In the genomic region with DNA sequence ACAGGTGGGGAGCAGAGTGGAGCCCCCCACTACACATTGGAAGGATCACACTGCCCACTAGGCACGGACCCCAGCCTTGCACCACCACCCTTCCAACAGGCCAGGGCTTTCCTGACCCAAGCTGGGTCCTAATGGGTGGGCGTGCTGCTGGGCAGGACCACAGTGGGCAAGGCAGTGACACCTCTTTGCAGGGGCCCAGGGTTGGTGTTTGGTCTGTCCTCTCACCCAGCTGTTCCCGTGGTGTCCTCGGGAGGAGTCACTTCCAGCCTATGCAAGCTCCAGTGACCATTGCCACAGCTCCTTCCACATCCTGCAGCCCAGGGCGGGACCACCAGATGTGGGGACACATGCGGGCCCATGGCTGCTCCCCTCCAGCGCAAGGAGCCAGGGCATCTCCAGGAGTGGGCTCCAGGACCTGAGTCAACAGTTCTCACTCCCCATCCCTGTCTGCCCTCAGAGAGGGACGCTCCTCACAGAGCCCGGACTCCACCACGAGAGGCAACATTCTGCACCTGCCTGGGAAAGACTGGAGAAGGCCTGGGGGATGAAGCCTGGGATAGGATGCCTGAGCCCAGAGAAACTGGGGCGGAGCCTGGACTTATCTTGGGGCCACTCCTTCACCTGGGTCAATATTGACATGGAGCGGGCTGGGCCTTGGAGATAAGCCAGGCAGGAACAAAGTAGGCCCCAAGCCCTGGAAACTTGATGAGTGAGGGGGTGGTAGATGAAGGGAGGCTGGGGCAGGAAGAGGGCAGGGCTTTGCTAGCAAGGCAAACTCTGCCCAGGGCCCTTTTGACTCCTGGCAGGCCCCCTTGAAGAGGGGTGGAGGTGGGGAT, we compare ENCODE assay signal across 1 cellular context.
TF ChIP-seq lines count a peak whose summit lies in the region.

No MANE protein-coding gene starts in this region.

TF ChIP-seq in HepG2, 621 proteins besides CTCF, POLR2A, EP300 and RAD21 (continued from another document and continues in another):
- TF ChIP-seq ZNF749 (CRISPR knock-in tag; IDR thresholded peaks at IDR 0.05; ENCODE audit: borderline replicate concordance), result no peak
- TF ChIP-seq ZNF780A (CRISPR knock-in tag; IDR thresholded peaks at IDR 0.05), result 0 out of 2 replicates have a peak, but pooled peaks have one; percentile 26
- no peak for TF ChIP-seq ZMYM3 (CRISPR knock-in tag; IDR thresholded peaks at IDR 0.05)
- no peak for TF ChIP-seq CHD4 (IDR thresholded peaks at IDR 0.05; ENCODE audit: borderline replicate concordance, low read length)
- TF ChIP-seq, protein P1, sequence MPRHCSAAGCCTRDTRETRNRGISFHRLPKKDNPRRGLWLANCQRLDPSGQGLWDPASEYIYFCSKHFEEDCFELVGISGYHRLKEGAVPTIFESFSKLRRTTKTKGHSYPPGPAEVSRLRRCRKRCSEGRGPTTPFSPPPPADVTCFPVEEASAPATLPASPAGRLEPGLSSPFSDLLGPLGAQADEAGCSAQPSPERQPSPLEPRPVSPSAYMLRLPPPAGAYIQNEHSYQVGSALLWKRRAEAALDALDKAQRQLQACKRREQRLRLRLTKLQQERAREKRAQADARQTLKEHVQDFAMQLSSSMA (CRISPR knock-in tag; IDR thresholded peaks at IDR 0.05), result no peak
- no peak for TF ChIP-seq TOPORS (CRISPR knock-in tag; IDR thresholded peaks at IDR 0.05)
- no peak for TF ChIP-seq STAT5B (CRISPR knock-in tag; IDR thresholded peaks at IDR 0.05)
- TF ChIP-seq, protein P2, sequence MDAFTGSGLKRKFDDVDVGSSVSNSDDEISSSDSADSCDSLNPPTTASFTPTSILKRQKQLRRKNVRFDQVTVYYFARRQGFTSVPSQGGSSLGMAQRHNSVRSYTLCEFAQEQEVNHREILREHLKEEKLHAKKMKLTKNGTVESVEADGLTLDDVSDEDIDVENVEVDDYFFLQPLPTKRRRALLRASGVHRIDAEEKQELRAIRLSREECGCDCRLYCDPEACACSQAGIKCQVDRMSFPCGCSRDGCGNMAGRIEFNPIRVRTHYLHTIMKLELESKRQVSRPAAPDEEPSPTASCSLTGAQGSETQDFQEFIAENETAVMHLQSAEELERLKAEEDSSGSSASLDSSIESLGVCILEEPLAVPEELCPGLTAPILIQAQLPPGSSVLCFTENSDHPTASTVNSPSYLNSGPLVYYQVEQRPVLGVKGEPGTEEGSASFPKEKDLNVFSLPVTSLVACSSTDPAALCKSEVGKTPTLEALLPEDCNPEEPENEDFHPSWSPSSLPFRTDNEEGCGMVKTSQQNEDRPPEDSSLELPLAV (CRISPR knock-in tag; conservative IDR thresholded peaks at IDR 0.05; ENCODE audit: low read depth), result no peak
- no peak for TF ChIP-seq PAWR (CRISPR knock-in tag; IDR thresholded peaks at IDR 0.05; ENCODE audit: borderline replicate concordance)
- TF ChIP-seq ZBTB10 (CRISPR knock-in tag; IDR thresholded peaks at IDR 0.05; ENCODE audit: borderline replicate concordance), result no peak
- no peak for TF ChIP-seq SRY (CRISPR knock-in tag; IDR thresholded peaks at IDR 0.05)
- peak; percentile 79 for TF ChIP-seq NCOA2 (CRISPR knock-in tag; IDR thresholded peaks at IDR 0.05)
- no peak for TF ChIP-seq ZNF776 (CRISPR knock-in tag; IDR thresholded peaks at IDR 0.05)
- TF ChIP-seq HDAC2 (CRISPR knock-in tag; IDR thresholded peaks at IDR 0.05), result peak; percentile 72
- TF ChIP-seq PLRG1 (conservative IDR thresholded peaks at IDR 0.05), result no peak
- no peak for TF ChIP-seq MAFG (CRISPR knock-in tag; IDR thresholded peaks at IDR 0.05)
- TF ChIP-seq IRX3 (CRISPR knock-in tag; IDR thresholded peaks at IDR 0.05; ENCODE audit: borderline replicate concordance, low read depth), result no peak
- no peak for TF ChIP-seq ZNF615 (CRISPR knock-in tag; IDR thresholded peaks at IDR 0.05; ENCODE audit: borderline replicate concordance)
- no peak for TF ChIP-seq AHR (CRISPR knock-in tag; IDR thresholded peaks at IDR 0.05)
- no peak for TF ChIP-seq KMT2B (CRISPR knock-in tag; IDR thresholded peaks at IDR 0.05)
- TF ChIP-seq, protein P3, sequence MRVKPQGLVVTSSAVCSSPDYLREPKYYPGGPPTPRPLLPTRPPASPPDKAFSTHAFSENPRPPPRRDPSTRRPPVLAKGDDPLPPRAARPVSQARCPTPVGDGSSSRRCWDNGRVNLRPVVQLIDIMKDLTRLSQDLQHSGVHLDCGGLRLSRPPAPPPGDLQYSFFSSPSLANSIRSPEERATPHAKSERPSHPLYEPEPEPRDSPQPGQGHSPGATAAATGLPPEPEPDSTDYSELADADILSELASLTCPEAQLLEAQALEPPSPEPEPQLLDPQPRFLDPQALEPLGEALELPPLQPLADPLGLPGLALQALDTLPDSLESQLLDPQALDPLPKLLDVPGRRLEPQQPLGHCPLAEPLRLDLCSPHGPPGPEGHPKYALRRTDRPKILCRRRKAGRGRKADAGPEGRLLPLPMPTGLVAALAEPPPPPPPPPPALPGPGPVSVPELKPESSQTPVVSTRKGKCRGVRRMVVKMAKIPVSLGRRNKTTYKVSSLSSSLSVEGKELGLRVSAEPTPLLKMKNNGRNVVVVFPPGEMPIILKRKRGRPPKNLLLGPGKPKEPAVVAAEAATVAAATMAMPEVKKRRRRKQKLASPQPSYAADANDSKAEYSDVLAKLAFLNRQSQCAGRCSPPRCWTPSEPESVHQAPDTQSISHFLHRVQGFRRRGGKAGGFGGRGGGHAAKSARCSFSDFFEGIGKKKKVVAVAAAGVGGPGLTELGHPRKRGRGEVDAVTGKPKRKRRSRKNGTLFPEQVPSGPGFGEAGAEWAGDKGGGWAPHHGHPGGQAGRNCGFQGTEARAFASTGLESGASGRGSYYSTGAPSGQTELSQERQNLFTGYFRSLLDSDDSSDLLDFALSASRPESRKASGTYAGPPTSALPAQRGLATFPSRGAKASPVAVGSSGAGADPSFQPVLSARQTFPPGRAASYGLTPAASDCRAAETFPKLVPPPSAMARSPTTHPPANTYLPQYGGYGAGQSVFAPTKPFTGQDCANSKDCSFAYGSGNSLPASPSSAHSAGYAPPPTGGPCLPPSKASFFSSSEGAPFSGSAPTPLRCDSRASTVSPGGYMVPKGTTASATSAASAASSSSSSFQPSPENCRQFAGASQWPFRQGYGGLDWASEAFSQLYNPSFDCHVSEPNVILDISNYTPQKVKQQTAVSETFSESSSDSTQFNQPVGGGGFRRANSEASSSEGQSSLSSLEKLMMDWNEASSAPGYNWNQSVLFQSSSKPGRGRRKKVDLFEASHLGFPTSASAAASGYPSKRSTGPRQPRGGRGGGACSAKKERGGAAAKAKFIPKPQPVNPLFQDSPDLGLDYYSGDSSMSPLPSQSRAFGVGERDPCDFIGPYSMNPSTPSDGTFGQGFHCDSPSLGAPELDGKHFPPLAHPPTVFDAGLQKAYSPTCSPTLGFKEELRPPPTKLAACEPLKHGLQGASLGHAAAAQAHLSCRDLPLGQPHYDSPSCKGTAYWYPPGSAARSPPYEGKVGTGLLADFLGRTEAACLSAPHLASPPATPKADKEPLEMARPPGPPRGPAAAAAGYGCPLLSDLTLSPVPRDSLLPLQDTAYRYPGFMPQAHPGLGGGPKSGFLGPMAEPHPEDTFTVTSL (CRISPR knock-in tag; IDR thresholded peaks at IDR 0.05; ENCODE audit: borderline replicate concordance), result no peak
- TF ChIP-seq CCDC6 (CRISPR knock-in tag; IDR thresholded peaks at IDR 0.05), result no peak
- TF ChIP-seq, protein P4, sequence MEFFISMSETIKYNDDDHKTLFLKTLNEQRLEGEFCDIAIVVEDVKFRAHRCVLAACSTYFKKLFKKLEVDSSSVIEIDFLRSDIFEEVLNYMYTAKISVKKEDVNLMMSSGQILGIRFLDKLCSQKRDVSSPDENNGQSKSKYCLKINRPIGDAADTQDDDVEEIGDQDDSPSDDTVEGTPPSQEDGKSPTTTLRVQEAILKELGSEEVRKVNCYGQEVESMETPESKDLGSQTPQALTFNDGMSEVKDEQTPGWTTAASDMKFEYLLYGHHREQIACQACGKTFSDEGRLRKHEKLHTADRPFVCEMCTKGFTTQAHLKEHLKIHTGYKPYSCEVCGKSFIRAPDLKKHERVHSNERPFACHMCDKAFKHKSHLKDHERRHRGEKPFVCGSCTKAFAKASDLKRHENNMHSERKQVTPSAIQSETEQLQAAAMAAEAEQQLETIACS (CRISPR knock-in tag; IDR thresholded peaks at IDR 0.05), result no peak
- TF ChIP-seq TAF15 (IDR thresholded peaks at IDR 0.05; ENCODE audit: low read depth, low read length, poor library complexity, severe bottlenecking), result no peak
- no peak for TF ChIP-seq ZNF33B (CRISPR knock-in tag; IDR thresholded peaks at IDR 0.05)
- TF ChIP-seq REPIN1 (CRISPR knock-in tag; IDR thresholded peaks at IDR 0.05; ENCODE audit: borderline replicate concordance, low read depth), result no peak
- no peak for TF ChIP-seq EHMT2 (IDR thresholded peaks at IDR 0.05; ENCODE audit: borderline replicate concordance, low read depth, low read length)
- TF ChIP-seq, protein P5, sequence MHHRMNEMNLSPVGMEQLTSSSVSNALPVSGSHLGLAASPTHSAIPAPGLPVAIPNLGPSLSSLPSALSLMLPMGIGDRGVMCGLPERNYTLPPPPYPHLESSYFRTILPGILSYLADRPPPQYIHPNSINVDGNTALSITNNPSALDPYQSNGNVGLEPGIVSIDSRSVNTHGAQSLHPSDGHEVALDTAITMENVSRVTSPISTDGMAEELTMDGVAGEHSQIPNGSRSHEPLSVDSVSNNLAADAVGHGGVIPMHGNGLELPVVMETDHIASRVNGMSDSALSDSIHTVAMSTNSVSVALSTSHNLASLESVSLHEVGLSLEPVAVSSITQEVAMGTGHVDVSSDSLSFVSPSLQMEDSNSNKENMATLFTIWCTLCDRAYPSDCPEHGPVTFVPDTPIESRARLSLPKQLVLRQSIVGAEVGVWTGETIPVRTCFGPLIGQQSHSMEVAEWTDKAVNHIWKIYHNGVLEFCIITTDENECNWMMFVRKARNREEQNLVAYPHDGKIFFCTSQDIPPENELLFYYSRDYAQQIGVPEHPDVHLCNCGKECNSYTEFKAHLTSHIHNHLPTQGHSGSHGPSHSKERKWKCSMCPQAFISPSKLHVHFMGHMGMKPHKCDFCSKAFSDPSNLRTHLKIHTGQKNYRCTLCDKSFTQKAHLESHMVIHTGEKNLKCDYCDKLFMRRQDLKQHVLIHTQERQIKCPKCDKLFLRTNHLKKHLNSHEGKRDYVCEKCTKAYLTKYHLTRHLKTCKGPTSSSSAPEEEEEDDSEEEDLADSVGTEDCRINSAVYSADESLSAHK (CRISPR knock-in tag; IDR thresholded peaks at IDR 0.05; ENCODE audit: borderline replicate concordance), result no peak
- peak; percentile 34 for TF ChIP-seq XRCC5 (optimal IDR thresholded peaks at IDR 0.05; ENCODE audit: low read length)
- TF ChIP-seq ZNF704 (CRISPR knock-in tag; IDR thresholded peaks at IDR 0.05; ENCODE audit: borderline replicate concordance), result no peak
- TF ChIP-seq ZKSCAN1 (IDR thresholded peaks at IDR 0.05; ENCODE audit: low read length), result no peak
- TF ChIP-seq SMYD3 (CRISPR knock-in tag; IDR thresholded peaks at IDR 0.05), result no peak
- no peak for TF ChIP-seq FOSL1 (CRISPR knock-in tag; IDR thresholded peaks at IDR 0.05; ENCODE audit: borderline replicate concordance)
- TF ChIP-seq, protein P6, sequence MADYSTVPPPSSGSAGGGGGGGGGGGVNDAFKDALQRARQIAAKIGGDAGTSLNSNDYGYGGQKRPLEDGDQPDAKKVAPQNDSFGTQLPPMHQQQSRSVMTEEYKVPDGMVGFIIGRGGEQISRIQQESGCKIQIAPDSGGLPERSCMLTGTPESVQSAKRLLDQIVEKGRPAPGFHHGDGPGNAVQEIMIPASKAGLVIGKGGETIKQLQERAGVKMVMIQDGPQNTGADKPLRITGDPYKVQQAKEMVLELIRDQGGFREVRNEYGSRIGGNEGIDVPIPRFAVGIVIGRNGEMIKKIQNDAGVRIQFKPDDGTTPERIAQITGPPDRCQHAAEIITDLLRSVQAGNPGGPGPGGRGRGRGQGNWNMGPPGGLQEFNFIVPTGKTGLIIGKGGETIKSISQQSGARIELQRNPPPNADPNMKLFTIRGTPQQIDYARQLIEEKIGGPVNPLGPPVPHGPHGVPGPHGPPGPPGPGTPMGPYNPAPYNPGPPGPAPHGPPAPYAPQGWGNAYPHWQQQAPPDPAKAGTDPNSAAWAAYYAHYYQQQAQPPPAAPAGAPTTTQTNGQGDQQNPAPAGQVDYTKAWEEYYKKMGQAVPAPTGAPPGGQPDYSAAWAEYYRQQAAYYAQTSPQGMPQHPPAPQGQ (CRISPR knock-in tag; IDR thresholded peaks at IDR 0.05; ENCODE audit: borderline replicate concordance), result no peak
- TF ChIP-seq ARNT2 (CRISPR knock-in tag; IDR thresholded peaks at IDR 0.05; ENCODE audit: low read depth), result no peak
- TF ChIP-seq AGO1 (IDR thresholded peaks at IDR 0.05; ENCODE audit: low read depth, low read length, poor library complexity, severe bottlenecking), result no peak
- TF ChIP-seq ISL2 (CRISPR knock-in tag; IDR thresholded peaks at IDR 0.05), result peak; percentile 80
- peak; percentile 72 for TF ChIP-seq TCF7 (IDR thresholded peaks at IDR 0.05; ENCODE audit: low read depth)
- no peak for TF ChIP-seq PITX1 (CRISPR knock-in tag; IDR thresholded peaks at IDR 0.05)
- TF ChIP-seq ZNF775 (CRISPR knock-in tag; IDR thresholded peaks at IDR 0.05; ENCODE audit: borderline replicate concordance), result no peak
- TF ChIP-seq GABPA (IDR thresholded peaks at IDR 0.05; ENCODE audit: low read depth, low read length), result no peak
- TF ChIP-seq GABPA (CRISPR knock-in tag; IDR thresholded peaks at IDR 0.05; ENCODE audit: low read depth), result no peak
